Comparison of ENCODE assay signal across 21 cellular contexts in genomic region chr4:41879552-41879951, GRCh38.
"Had no signal": no experiment of that assay in that cellular context is flagged by ENCODE, and none has a peak within 500 bp of the region (broad histone marks: within the 10 kb centered on the region; RNA-seq: fewer than 3 reads in every experiment).

No MANE protein-coding gene starts in this region.

- DNase-seq: effector CD4-positive, alpha-beta T cell; left colon; left ventricle myocardium superior; mesenchymal stem cell; midbrain; stimulated activated CD4-positive, alpha-beta T cell treated with anti-CD3 and anti-CD28 coated beads, Interleukin-15, amount 100 ng/mL, for 24 hours; stimulated activated CD4-positive, alpha-beta T cell treated with anti-CD3 and anti-CD28 coated beads, Interleukin-1b, Interleukin-23, amount 100 ng/mL, for 48 hours; stimulated activated CD4-positive, alpha-beta T cell treated with anti-CD3 and anti-CD28 coated beads, Interleukin-4, amount 100 ng/mL, for 24 hours; stimulated activated naive CD8-positive, alpha-beta T cell treated with anti-CD3 and anti-CD28 coated beads, Interleukin-15, amount 100 ng/mL, for 72 hours; testis; upper lobe of right lung had no signal

- H3K27ac Mint-ChIP-seq: endodermal cell; natural killer cell treated with Interleukin-12 subunit alpha and Interleukin-12 subunit beta and Interleukin-15 and Interleukin-18, amount 100 ng/mL, for 72 hours; stimulated activated memory B cell treated with anti-CD40 and anti-IgM and Interleukin-4, amounts not matched to agents 10 μg/mL and 1 μg/mL and 100 μg/mL, for 72 hours; stimulated activated naive CD8-positive, alpha-beta T cell treated with anti-CD3 and anti-CD28 coated beads, Interleukin-15, amount 100 ng/mL, for 72 hours had no signal

- H3K27ac ChIP-seq: coronary artery, neutrophil, spleen, testis, tibial nerve, upper lobe of right lung had no signal

- FAIRE-seq: frontal cortex had no signal

- H3K36me3 Mint-ChIP-seq: natural killer cell treated with Interleukin-12 subunit alpha and Interleukin-12 subunit beta and Interleukin-15 and Interleukin-18, amount 100 ng/mL, for 72 hours; stimulated activated memory B cell treated with anti-CD40 and anti-IgM and Interleukin-4, amounts not matched to agents 10 μg/mL and 1 μg/mL and 100 μg/mL, for 72 hours had no signal

- H3K27me3 ChIP-seq: testis had no signal

- ATAC-seq: left colon; left ventricle myocardium superior; natural killer cell treated with Interleukin-12 subunit alpha and Interleukin-12 subunit beta and Interleukin-15 and Interleukin-18, amount 100 ng/mL, for 72 hours; sciatic nerve; stimulated activated memory B cell treated with anti-CD40 and anti-IgM and Interleukin-4, amounts not matched to agents 10 μg/mL and 1 μg/mL and 100 μg/mL, for 72 hours; stimulated activated naive CD8-positive, alpha-beta T cell treated with anti-CD3 and anti-CD28 coated beads, Interleukin-15, amount 100 ng/mL, for 72 hours; upper lobe of right lung had no signal

- H3K9me3 Mint-ChIP-seq: endodermal cell; natural killer cell treated with Interleukin-12 subunit alpha and Interleukin-12 subunit beta and Interleukin-15 and Interleukin-18, amount 100 ng/mL, for 72 hours; stimulated activated memory B cell treated with anti-CD40 and anti-IgM and Interleukin-4, amounts not matched to agents 10 μg/mL and 1 μg/mL and 100 μg/mL, for 72 hours; stimulated activated naive CD8-positive, alpha-beta T cell treated with anti-CD3 and anti-CD28 coated beads, Interleukin-15, amount 100 ng/mL, for 72 hours had no signal

- H3K4me3 Mint-ChIP-seq: natural killer cell treated with Interleukin-12 subunit alpha and Interleukin-12 subunit beta and Interleukin-15 and Interleukin-18, amount 100 ng/mL, for 72 hours; stimulated activated memory B cell treated with anti-CD40 and anti-IgM and Interleukin-4, amounts not matched to agents 10 μg/mL and 1 μg/mL and 100 μg/mL, for 72 hours; stimulated activated naive CD8-positive, alpha-beta T cell treated with anti-CD3 and anti-CD28 coated beads, Interleukin-15, amount 100 ng/mL, for 72 hours had no signal

- H3K36me3 ChIP-seq: neutrophil, spleen, tibial nerve, upper lobe of right lung had no signal

- H3K9me3 ChIP-seq: neutrophil, spleen, testis, tibial nerve, upper lobe of right lung had no signal

- H3K4me3 ChIP-seq: lung, testis, tibial nerve, upper lobe of right lung had no signal
